ENCODE assay signal across 28 cellular contexts in the genomic region with DNA sequence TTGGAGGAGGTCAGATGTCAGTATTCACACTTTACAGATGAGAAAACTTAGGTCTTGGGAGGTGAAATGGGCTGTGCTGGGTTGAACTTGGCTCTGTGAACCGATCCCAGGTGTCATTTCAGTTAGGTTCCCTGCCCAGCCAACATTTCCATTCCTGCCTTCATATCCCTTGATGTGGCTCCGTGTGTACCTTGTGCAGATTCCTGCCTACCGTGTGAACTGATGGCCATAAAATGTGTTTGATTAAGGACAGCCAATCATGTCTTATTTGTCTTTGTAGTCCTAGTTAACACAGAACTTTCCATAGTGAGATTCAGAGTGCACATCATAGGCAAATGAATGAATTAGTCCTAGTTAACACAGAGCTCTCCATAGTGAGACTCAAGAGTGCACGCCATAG.
"Had no signal": no experiment of that assay in that cellular context is flagged by ENCODE, and none has a peak within 500 bp of the region (broad histone marks: within the 10 kb centered on the region; RNA-seq: fewer than 3 reads in every experiment).

No MANE protein-coding gene starts in this region.

- H3K9me3 Mint-ChIP-seq: effector memory CD8-positive, alpha-beta T cell; immature natural killer cell; natural killer cell treated with Interleukin-12 subunit alpha and Interleukin-12 subunit beta and Interleukin-15 and Interleukin-18, amount 100 ng/mL, for 72 hours; neural progenitor cell; stimulated activated effector memory CD8-positive, alpha-beta T cell treated with anti-CD3 and anti-CD28 coated beads, Interleukin-12 subunit alpha, Interleukin-12 subunit beta, amount 100 ng/mL, for 72 hours; type B pancreatic cell had no signal

- H3K4me2 ChIP-seq: neural progenitor cell had no signal

- ATAC-seq: effector memory CD8-positive, alpha-beta T cell; heart right ventricle; left ventricle myocardium superior; lower lobe of right lung; natural killer cell treated with Interleukin-12 subunit alpha and Interleukin-12 subunit beta and Interleukin-15 and Interleukin-18, amount 100 ng/mL, for 72 hours; sciatic nerve; stimulated activated effector memory CD8-positive, alpha-beta T cell treated with anti-CD3 and anti-CD28 coated beads, Interleukin-12 subunit alpha, Interleukin-12 subunit beta, amount 100 ng/mL, for 72 hours; stimulated activated naive CD8-positive, alpha-beta T cell treated with anti-CD3 and anti-CD28 coated beads, Interleukin-15, Interleukin-2, amounts not matched to agents 100 U/mL and 50 U/mL, for 24 hours had no signal

- H3K79me2 ChIP-seq: parathyroid adenoma had no signal

- H2AFZ ChIP-seq: neural progenitor cell, parathyroid adenoma had no signal

- H3K27me3 ChIP-seq: esophagus squamous epithelium, heart right ventricle, neural progenitor cell, testis, tibial artery had no signal

- H3K4me3 Mint-ChIP-seq: effector memory CD8-positive, alpha-beta T cell; immature natural killer cell; natural killer cell treated with Interleukin-12 subunit alpha and Interleukin-12 subunit beta and Interleukin-15 and Interleukin-18, amount 100 ng/mL, for 72 hours; neural progenitor cell; stimulated activated effector memory CD8-positive, alpha-beta T cell treated with anti-CD3 and anti-CD28 coated beads, Interleukin-12 subunit alpha, Interleukin-12 subunit beta, amount 100 ng/mL, for 72 hours; type B pancreatic cell had no signal

- H3K27ac Mint-ChIP-seq: effector memory CD8-positive, alpha-beta T cell; natural killer cell treated with Interleukin-12 subunit alpha and Interleukin-12 subunit beta and Interleukin-15 and Interleukin-18, amount 100 ng/mL, for 72 hours; neural progenitor cell; progenitor cell of endocrine pancreas; stimulated activated effector memory CD8-positive, alpha-beta T cell treated with anti-CD3 and anti-CD28 coated beads, Interleukin-12 subunit alpha, Interleukin-12 subunit beta, amount 100 ng/mL, for 72 hours; type B pancreatic cell had no signal

- H3K27ac ChIP-seq: esophagus squamous epithelium, heart right ventricle, lower lobe of right lung, neural progenitor cell, parathyroid adenoma, testis, tibial artery had no signal

- H3K4me1 ChIP-seq: neural progenitor cell, testis had no signal

- H3K4me3 ChIP-seq: esophagus squamous epithelium, heart right ventricle, lower lobe of right lung, neural progenitor cell, testis, tibial artery had no signal

- H3K36me3 ChIP-seq: heart right ventricle, lower lobe of right lung, neural progenitor cell, tibial artery had no signal

- DNase-seq: cortex of kidney; effector memory CD8-positive, alpha-beta T cell; erythroblast; esophagus squamous epithelium; foreskin melanocyte; glutamatergic neuron; heart right ventricle; hypothalamus; immature natural killer cell; islet precursor cell; kidney glomerular epithelial cell; left ventricle myocardium superior; lower lobe of right lung; stimulated activated CD4-positive, alpha-beta T cell treated with anti-CD3 and anti-CD28 coated beads, Interleukin-2, amount 100 ng/mL, for 24 hours; stimulated activated CD4-positive, alpha-beta T cell treated with anti-CD3 and anti-CD28 coated beads, Interleukin-4, amount 100 ng/mL, for 24 hours; stimulated activated naive CD8-positive, alpha-beta T cell treated with anti-CD3 and anti-CD28 coated beads, Interleukin-15, Interleukin-2, amounts not matched to agents 100 U/mL and 50 U/mL, for 24 hours; substantia nigra; testis; tibial artery had no signal

- FAIRE-seq: endometrium, urothelium cell line had no signal

- H3K4me1 Mint-ChIP-seq: neural progenitor cell had no signal

- H3K9me3 ChIP-seq: esophagus squamous epithelium, testis, tibial artery had no signal

- H3K36me3 Mint-ChIP-seq: natural killer cell treated with Interleukin-12 subunit alpha and Interleukin-12 subunit beta and Interleukin-15 and Interleukin-18, amount 100 ng/mL, for 72 hours; stimulated activated effector memory CD8-positive, alpha-beta T cell treated with anti-CD3 and anti-CD28 coated beads, Interleukin-12 subunit alpha, Interleukin-12 subunit beta, amount 100 ng/mL, for 72 hours; type B pancreatic cell had no signal

- H3K27me3 Mint-ChIP-seq: effector memory CD8-positive, alpha-beta T cell; natural killer cell treated with Interleukin-12 subunit alpha and Interleukin-12 subunit beta and Interleukin-15 and Interleukin-18, amount 100 ng/mL, for 72 hours; progenitor cell of endocrine pancreas; type B pancreatic cell had no signal
